1 cellular context compared by ENCODE assay signal in genomic region chr7:22676385-22676784, GRCh38.
TF ChIP-seq lines count a peak whose summit lies in the region.

No MANE protein-coding gene starts in this region.

TF ChIP-seq in GM12878, 131 proteins besides CTCF, POLR2A, EP300 and RAD21 (continued from another document):
- TF ChIP-seq, protein P1, sequence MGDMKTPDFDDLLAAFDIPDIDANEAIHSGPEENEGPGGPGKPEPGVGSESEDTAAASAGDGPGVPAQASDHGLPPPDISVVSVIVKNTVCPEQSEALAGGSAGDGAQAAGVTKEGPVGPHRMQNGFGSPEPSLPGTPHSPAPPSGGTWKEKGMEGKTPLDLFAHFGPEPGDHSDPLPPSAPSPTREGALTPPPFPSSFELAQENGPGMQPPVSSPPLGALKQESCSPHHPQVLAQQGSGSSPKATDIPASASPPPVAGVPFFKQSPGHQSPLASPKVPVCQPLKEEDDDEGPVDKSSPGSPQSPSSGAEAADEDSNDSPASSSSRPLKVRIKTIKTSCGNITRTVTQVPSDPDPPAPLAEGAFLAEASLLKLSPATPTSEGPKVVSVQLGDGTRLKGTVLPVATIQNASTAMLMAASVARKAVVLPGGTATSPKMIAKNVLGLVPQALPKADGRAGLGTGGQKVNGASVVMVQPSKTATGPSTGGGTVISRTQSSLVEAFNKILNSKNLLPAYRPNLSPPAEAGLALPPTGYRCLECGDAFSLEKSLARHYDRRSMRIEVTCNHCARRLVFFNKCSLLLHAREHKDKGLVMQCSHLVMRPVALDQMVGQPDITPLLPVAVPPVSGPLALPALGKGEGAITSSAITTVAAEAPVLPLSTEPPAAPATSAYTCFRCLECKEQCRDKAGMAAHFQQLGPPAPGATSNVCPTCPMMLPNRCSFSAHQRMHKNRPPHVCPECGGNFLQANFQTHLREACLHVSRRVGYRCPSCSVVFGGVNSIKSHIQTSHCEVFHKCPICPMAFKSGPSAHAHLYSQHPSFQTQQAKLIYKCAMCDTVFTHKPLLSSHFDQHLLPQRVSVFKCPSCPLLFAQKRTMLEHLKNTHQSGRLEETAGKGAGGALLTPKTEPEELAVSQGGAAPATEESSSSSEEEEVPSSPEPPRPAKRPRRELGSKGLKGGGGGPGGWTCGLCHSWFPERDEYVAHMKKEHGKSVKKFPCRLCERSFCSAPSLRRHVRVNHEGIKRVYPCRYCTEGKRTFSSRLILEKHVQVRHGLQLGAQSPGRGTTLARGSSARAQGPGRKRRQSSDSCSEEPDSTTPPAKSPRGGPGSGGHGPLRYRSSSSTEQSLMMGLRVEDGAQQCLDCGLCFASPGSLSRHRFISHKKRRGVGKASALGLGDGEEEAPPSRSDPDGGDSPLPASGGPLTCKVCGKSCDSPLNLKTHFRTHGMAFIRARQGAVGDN (IDR thresholded peaks at IDR 0.05) = no peak
- TF ChIP-seq POLR2AphosphoS5 (IDR thresholded peaks at IDR 0.05; ENCODE audit: low read length) (no peak), STAT3 (IDR thresholded peaks at IDR 0.05; ENCODE audit: low read depth, low read length) (no peak), POLR2AphosphoS2 (IDR thresholded peaks at IDR 0.05; ENCODE audit: low read depth, low read length) (no peak), FOXM1 (IDR thresholded peaks at IDR 0.05; ENCODE audit: low read depth, low read length) (no peak), WRNIP1 (IDR thresholded peaks at IDR 0.05; ENCODE audit: borderline replicate concordance, low read depth, low read length) (no peak), SPI1 (IDR thresholded peaks at IDR 0.05; ENCODE audit: borderline replicate concordance, insufficient read depth, low read depth, low read length) (peak; percentile 83), CEBPB (IDR thresholded peaks at IDR 0.05; ENCODE audit: borderline replicate concordance in 1 of 2, low read depth in 2 of 2, low read length in 2 of 2) (no peak), SMARCA5 (IDR thresholded peaks at IDR 0.05) (no peak), IRF3 (IDR thresholded peaks at IDR 0.05) (no peak), HDGF (IDR thresholded peaks at IDR 0.05) (no peak), IRF4 (IDR thresholded peaks at IDR 0.05; ENCODE audit: low read depth, low read length) (peak; percentile 31; the same call in 1 of the 2 replicates), RB1 (IDR thresholded peaks at IDR 0.05; ENCODE audit: borderline replicate concordance) (no peak), CBX5 (IDR thresholded peaks at IDR 0.05; ENCODE audit: low read depth) (no peak), E2F8 (IDR thresholded peaks at IDR 0.05; ENCODE audit: low read depth, partially characterized antibody) (no peak), CREM (IDR thresholded peaks at IDR 0.05; ENCODE audit: low read depth) (no peak), SMAD1 (IDR thresholded peaks at IDR 0.05; ENCODE audit: low read depth, partially characterized antibody) (no peak), TAF1 (IDR thresholded peaks at IDR 0.05; ENCODE audit: borderline replicate concordance, low read depth, low read length) (no peak), RELA (IDR thresholded peaks at IDR 0.05; ENCODE audit: borderline replicate concordance, partially characterized antibody) (no peak)
- TF ChIP-seq, protein P2, sequence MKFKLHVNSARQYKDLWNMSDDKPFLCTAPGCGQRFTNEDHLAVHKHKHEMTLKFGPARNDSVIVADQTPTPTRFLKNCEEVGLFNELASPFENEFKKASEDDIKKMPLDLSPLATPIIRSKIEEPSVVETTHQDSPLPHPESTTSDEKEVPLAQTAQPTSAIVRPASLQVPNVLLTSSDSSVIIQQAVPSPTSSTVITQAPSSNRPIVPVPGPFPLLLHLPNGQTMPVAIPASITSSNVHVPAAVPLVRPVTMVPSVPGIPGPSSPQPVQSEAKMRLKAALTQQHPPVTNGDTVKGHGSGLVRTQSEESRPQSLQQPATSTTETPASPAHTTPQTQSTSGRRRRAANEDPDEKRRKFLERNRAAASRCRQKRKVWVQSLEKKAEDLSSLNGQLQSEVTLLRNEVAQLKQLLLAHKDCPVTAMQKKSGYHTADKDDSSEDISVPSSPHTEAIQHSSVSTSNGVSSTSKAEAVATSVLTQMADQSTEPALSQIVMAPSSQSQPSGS (IDR thresholded peaks at IDR 0.05; ENCODE audit: low read length) = 0 out of 2 replicates have a peak, but pooled peaks have one; percentile 28
- TF ChIP-seq, protein P3, sequence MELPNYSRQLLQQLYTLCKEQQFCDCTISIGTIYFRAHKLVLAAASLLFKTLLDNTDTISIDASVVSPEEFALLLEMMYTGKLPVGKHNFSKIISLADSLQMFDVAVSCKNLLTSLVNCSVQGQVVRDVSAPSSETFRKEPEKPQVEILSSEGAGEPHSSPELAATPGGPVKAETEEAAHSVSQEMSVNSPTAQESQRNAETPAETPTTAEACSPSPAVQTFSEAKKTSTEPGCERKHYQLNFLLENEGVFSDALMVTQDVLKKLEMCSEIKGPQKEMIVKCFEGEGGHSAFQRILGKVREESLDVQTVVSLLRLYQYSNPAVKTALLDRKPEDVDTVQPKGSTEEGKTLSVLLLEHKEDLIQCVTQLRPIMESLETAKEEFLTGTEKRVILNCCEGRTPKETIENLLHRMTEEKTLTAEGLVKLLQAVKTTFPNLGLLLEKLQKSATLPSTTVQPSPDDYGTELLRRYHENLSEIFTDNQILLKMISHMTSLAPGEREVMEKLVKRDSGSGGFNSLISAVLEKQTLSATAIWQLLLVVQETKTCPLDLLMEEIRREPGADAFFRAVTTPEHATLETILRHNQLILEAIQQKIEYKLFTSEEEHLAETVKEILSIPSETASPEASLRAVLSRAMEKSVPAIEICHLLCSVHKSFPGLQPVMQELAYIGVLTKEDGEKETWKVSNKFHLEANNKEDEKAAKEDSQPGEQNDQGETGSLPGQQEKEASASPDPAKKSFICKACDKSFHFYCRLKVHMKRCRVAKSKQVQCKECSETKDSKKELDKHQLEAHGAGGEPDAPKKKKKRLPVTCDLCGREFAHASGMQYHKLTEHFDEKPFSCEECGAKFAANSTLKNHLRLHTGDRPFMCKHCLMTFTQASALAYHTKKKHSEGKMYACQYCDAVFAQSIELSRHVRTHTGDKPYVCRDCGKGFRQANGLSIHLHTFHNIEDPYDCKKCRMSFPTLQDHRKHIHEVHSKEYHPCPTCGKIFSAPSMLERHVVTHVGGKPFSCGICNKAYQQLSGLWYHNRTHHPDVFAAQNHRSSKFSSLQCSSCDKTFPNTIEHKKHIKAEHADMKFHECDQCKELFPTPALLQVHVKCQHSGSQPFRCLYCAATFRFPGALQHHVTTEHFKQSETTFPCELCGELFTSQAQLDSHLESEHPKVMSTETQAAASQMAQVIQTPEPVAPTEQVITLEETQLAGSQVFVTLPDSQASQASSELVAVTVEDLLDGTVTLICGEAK (IDR thresholded peaks at IDR 0.05; ENCODE audit: borderline replicate concordance) = no peak
- TF ChIP-seq, protein P4, sequence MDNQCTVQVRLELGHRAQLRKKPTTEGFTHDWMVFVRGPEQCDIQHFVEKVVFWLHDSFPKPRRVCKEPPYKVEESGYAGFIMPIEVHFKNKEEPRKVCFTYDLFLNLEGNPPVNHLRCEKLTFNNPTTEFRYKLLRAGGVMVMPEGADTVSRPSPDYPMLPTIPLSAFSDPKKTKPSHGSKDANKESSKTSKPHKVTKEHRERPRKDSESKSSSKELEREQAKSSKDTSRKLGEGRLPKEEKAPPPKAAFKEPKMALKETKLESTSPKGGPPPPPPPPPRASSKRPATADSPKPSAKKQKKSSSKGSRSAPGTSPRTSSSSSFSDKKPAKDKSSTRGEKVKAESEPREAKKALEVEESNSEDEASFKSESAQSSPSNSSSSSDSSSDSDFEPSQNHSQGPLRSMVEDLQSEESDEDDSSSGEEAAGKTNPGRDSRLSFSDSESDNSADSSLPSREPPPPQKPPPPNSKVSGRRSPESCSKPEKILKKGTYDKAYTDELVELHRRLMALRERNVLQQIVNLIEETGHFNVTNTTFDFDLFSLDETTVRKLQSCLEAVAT (IDR thresholded peaks at IDR 0.05) = no peak
